ENCODE assay signal across 14 cellular contexts in genomic region chr6:37684801-37685200, GRCh38. TPM values are rescaled to one million over a fixed set of nuclear protein-coding genes. Genes with fewer than 3 reads are reported as not detected.
DNase-seq lines count a peak whose midpoint lies in the region; ATAC-seq and TF ChIP-seq lines count a peak whose summit lies in the region.
"Had no signal": no experiment of that assay in that cellular context is flagged by ENCODE, and none has a peak within 500 bp of the region (broad histone marks: within the 10 kb centered on the region; RNA-seq: fewer than 3 reads in every experiment).

No MANE protein-coding gene starts in this region.

- no peak overlapping the region for H3K14ac ChIP-seq in mesenchymal stem cell (ENCODE audit: low read length in 2 of 2)

- H3K4ac ChIP-seq in mesenchymal stem cell (ENCODE audit: low read depth in 1 of 2, low read length in 2 of 2) = no peak overlapping the region

- peak overlapping the region; percentile 24 for H3K27ac Mint-ChIP-seq in chondrocyte (ENCODE audit: unreplicated experiment)
- peak overlapping the region; percentile 81 for H3K27ac Mint-ChIP-seq in stimulated activated naive B cell treated with anti-CD40 and anti-IgM and Interleukin-4, amounts not matched to agents 10 μg/mL and 1 μg/mL and 100 μg/mL, for 72 hours

- peaks cover 8% of the 10 kb centered on the region for H3K79me1 ChIP-seq in mesenchymal stem cell (replicated peaks; ENCODE audit: low read length, poor library complexity, severe bottlenecking)

- H2BK15ac ChIP-seq in mesenchymal stem cell (ENCODE audit: low read depth, poor library complexity, severe bottlenecking) = no peak overlapping the region

- H3K27me3 Mint-ChIP-seq in chondrocyte (ENCODE audit: low read depth) = no peaks in the 10 kb centered on the region
- H3K27me3 Mint-ChIP-seq in stimulated activated naive B cell treated with anti-CD40 and anti-IgM and Interleukin-4, amounts not matched to agents 10 μg/mL and 1 μg/mL and 100 μg/mL, for 72 hours = peaks cover 4 to 9% of the 10 kb centered on the region in 2 donors
- H3K27me3 Mint-ChIP-seq: CD4-positive, alpha-beta memory T cell had no signal

- no peak overlapping the region for H3K18ac ChIP-seq in mesenchymal stem cell (ENCODE audit: low read depth in 1 of 2, low read length in 2 of 2)

- H3K4me3 ChIP-seq in mesenchymal stem cell (ENCODE audit: insufficient read depth in 1 of 2, low read depth in 1 of 2, low read length in 2 of 2) = no peak overlapping the region

- H2BK5ac ChIP-seq in mesenchymal stem cell (ENCODE audit: low read depth, low read length, poor library complexity, severe bottlenecking) = no peak overlapping the region

- WGBS in mesenchymal stem cell = 92% methylated on average over 5 of the region's 5 CpGs

- H3K23ac ChIP-seq in mesenchymal stem cell (ENCODE audit: low read length in 2 of 2) = no peak overlapping the region

- no peak overlapping the region for H4K8ac ChIP-seq in mesenchymal stem cell (ENCODE audit: low read length)

- H3K27ac ChIP-seq in mesenchymal stem cell (ENCODE audit: low read length, poor library complexity, severe bottlenecking) = no peak overlapping the region

- H3K36me3 ChIP-seq in mesenchymal stem cell (ENCODE audit: control insufficient read depth in 1 of 2, insufficient read depth in 2 of 2, low read depth in 1 of 2, low read length in 2 of 2) = no peaks in the 10 kb centered on the region

- no peaks in the 10 kb centered on the region for H3K9me3 ChIP-seq in mesenchymal stem cell (ENCODE audit: control insufficient read depth, low read length)

- H3K9me3 Mint-ChIP-seq in chondrocyte (ENCODE audit: low read depth) = no peaks in the 10 kb centered on the region
- no peaks in the 10 kb centered on the region for H3K9me3 Mint-ChIP-seq in stimulated activated naive B cell treated with anti-CD40 and anti-IgM and Interleukin-4, amounts not matched to agents 10 μg/mL and 1 μg/mL and 100 μg/mL, for 72 hours
- H3K9me3 Mint-ChIP-seq: CD4-positive, alpha-beta memory T cell had no signal

- peaks cover 11% of the 10 kb centered on the region for H3K4me1 ChIP-seq in mesenchymal stem cell (ENCODE audit: control insufficient read depth, insufficient read depth, low read depth, low read length)

- H2AK5ac ChIP-seq in mesenchymal stem cell (ENCODE audit: low read length, severe bottlenecking) = no peak overlapping the region

- ATAC-seq in stimulated activated naive B cell treated with anti-CD40 and anti-IgM and Interleukin-4, amounts not matched to agents 10 μg/mL and 1 μg/mL and 100 μg/mL, for 72 hours (replicated peaks) = no peak
- no peak for ATAC-seq in GM21528 (IDR thresholded peaks at IDR 0.05; ENCODE audit: low FRiP score, unreplicated experiment)

- H3K27me3 ChIP-seq in mesenchymal stem cell (ENCODE audit: control insufficient read depth in 1 of 2, insufficient read depth in 1 of 2, low read length in 2 of 2) = peaks cover 0 to 43% of the 10 kb centered on the region in 2 experiments

- peaks cover 1% of the 10 kb centered on the region for H3K36me3 Mint-ChIP-seq in chondrocyte (ENCODE audit: low read depth)
- H3K36me3 Mint-ChIP-seq in stimulated activated naive B cell treated with anti-CD40 and anti-IgM and Interleukin-4, amounts not matched to agents 10 μg/mL and 1 μg/mL and 100 μg/mL, for 72 hours = peaks cover 0 to 4% of the 10 kb centered on the region in 2 donors

- TF ChIP-seq CTCF in chondrocyte (IDR thresholded peaks at IDR 0.05) = no peak

- H2BK120ac ChIP-seq in mesenchymal stem cell (ENCODE audit: low read depth, low read length) = no peak overlapping the region

- no peak overlapping the region for H3K4me3 Mint-ChIP-seq in chondrocyte (ENCODE audit: unreplicated experiment)
- H3K4me3 Mint-ChIP-seq in stimulated activated naive B cell treated with anti-CD40 and anti-IgM and Interleukin-4, amounts not matched to agents 10 μg/mL and 1 μg/mL and 100 μg/mL, for 72 hours = no peak overlapping the region
- H3K4me3 Mint-ChIP-seq: CD4-positive, alpha-beta memory T cell had no signal

- no peak overlapping the region for H2AFZ ChIP-seq in mesenchymal stem cell (ENCODE audit: low read depth, low read length)

- H3K9ac ChIP-seq in mesenchymal stem cell (ENCODE audit: low read length) = peak overlapping the region; percentile 20

- H2BK12ac ChIP-seq in mesenchymal stem cell (ENCODE audit: low read length in 2 of 2) = no peak overlapping the region

- no peak overlapping the region for H4K91ac ChIP-seq in mesenchymal stem cell (ENCODE audit: low read length)

- DNase-seq in NCI-H524 (lab: John Stamatoyannopoulos, UW) (peak; percentile 26 to 68), NCI-H524 treated with DMSO at 0.1 percent for 48 hours (lab: John Stamatoyannopoulos, UW) (no peak), chondrocyte (ENCODE audit: low spot score) (no peak), mesenchymal stem cell (no peak), SW480 (ENCODE audit: low spot score) (no peak)
- DNase-seq in stimulated activated naive B cell treated with anti-CD40 and anti-IgM and Interleukin-4, amounts not matched to agents 10 μg/mL and 1 μg/mL and 100 μg/mL, for 72 hours = no peak
- no peak for DNase-seq in stimulated activated CD4-positive, alpha-beta T cell treated with anti-CD3 and anti-CD28 coated beads, Interleukin-4, amount 100 ng/mL, for 24 hours
- DNase-seq: 8988T; AML-193; C1 segment of cervical spinal cord; CD4-positive, alpha-beta memory T cell; DND-41; GDM1 had no signal

- no peak overlapping the region for H3K4me2 ChIP-seq in mesenchymal stem cell (ENCODE audit: low read length, poor library complexity, severe bottlenecking)

- peaks cover 14% of the 10 kb centered on the region for H3K4me1 Mint-ChIP-seq in chondrocyte (ENCODE audit: low read depth)
- H3K4me1 Mint-ChIP-seq in stimulated activated naive B cell treated with anti-CD40 and anti-IgM and Interleukin-4, amounts not matched to agents 10 μg/mL and 1 μg/mL and 100 μg/mL, for 72 hours = peaks cover 39 to 63% of the 10 kb centered on the region in 2 donors

RNA-seq across cellular contexts. Expression of gene MDGA1, which starts 12.9 kb away (rescaled TPM):
- 17.3 to 30.2 TPM (median 22.5 TPM) in 3 replicates for total RNA-seq in chondrocyte
- 2.1 TPM for polyA plus RNA-seq in mesenchymal stem cell (2013, experiment 1 of 2)
- polyA plus RNA-seq in mesenchymal stem cell (2013, experiment 2 of 2) = 1.8 TPM

Comparison
In these comparisons a context has a peak if more than half of its experiments do, and no peak if none do; other contexts are left out.
1. DNase-seq: peak in NCI-H524 (2 of 2); none in NCI-H524 treated with DMSO at 0.1 percent for 48 hours (single experiment), chondrocyte (single experiment), mesenchymal stem cell (single experiment), stimulated activated naive B cell treated with anti-CD40 and anti-IgM and Interleukin-4, amounts not matched to agents 10 μg/mL and 1 μg/mL and 100 μg/mL, for 72 hours (single experiment), stimulated activated CD4-positive, alpha-beta T cell treated with anti-CD3 and anti-CD28 coated beads, Interleukin-4, amount 100 ng/mL, for 24 hours (single experiment) and SW480 (single experiment).